Comparison of ENCODE assay signal across 23 cellular contexts in the genomic region with DNA sequence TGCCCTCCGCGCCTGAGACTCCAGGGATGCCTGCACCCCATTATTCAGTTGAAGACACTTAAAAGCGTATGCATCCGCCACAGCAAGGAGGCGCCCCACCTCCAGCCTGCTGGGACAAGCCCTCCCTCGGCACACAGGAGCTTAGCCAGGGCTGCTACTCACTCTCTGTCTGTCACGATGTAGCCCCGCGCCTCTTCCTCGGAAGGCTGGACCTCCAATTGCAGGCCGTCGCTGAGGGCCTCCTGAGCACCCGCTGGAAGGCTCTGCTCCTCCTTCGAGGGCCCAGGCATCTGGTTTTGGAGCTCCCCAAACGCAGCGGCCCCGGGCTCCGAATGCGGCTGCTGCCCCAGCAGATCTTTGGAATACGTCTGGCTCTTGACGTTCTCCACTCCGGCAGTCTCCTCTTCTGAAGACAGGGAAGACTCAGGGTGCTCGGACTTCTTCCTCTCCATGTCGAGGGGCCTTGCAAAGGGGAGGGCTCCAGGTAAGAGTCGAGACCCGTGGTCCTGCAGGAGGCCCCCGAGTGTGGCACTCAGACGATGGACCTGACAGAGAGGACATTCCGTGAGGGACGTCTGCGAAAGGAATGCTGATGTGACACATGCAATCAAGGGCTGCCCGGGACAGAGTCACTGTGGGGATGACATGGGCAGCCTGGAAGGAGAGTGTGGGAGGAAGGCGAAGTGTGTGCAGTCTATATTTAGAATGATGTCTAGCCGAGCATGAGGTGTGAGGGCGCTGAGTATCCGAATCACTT.
"Had no signal": no experiment of that assay in that cellular context is flagged by ENCODE, and none has a peak within 500 bp of the region (broad histone marks: within the 10 kb centered on the region; RNA-seq: fewer than 3 reads in every experiment).

No MANE protein-coding gene starts in this region.

- H3K27me3 ChIP-seq: brain microvascular endothelial cell, cardiac muscle cell had no signal

- H3K27me3 Mint-ChIP-seq: activated CD4-positive, alpha-beta T cell treated with anti-CD3 and anti-CD28 coated beads, Interleukin-2, amount 10 ng/mL, durations not matched to agents 24 days and 14 days; activated CD8-positive, alpha-beta memory T cell treated with anti-CD3 and anti-CD28 coated beads, Interleukin-2, amount 10 ng/mL, durations not matched to agents 7 days and 5 days; activated naive CD8-positive, alpha-beta T cell treated with anti-CD3 and anti-CD28 coated beads for 36 hours; activated T-cell treated with anti-CD3 and anti-CD28 coated beads, Interleukin-2, amount 50 U/mL, for 24 hours had no signal

- H3K27ac Mint-ChIP-seq: activated CD4-positive, alpha-beta T cell treated with anti-CD3 and anti-CD28 coated beads, Interleukin-2, amount 10 ng/mL, durations not matched to agents 24 days and 14 days; activated CD8-positive, alpha-beta memory T cell treated with anti-CD3 and anti-CD28 coated beads, Interleukin-2, amount 10 ng/mL, durations not matched to agents 7 days and 5 days; activated naive CD4-positive, alpha-beta T cell treated with anti-CD3 and anti-CD28 coated beads for 36 hours; activated naive CD8-positive, alpha-beta T cell treated with anti-CD3 and anti-CD28 coated beads for 36 hours; activated T-cell treated with anti-CD3 and anti-CD28 coated beads, Interleukin-2, amount 50 U/mL, for 24 hours; activated T-helper 1 cell treated with anti-CD3 and anti-CD28 coated beads, Interleukin-12 subunit alpha, Interleukin-12 subunit beta, Interleukin-2, Interleukin-4 antibody, amounts not matched to agents 30 ng/mL and 10 ng/mL and 1 ng/mL, durations not matched to agents 14 hours and 24 hours and 36 hours; T-helper 1 cell treated with Interleukin-12 subunit alpha and Interleukin-12 subunit beta and Interleukin-4 antibody, amounts not matched to agents 30 μg/mL and 1 μg/mL, for 36 hours had no signal

- DNase-seq: activated CD4-positive, alpha-beta T cell treated with anti-CD3 and anti-CD28 coated beads, Interleukin-2, amount 10 ng/mL, durations not matched to agents 24 days and 14 days; activated CD4-positive, alpha-beta T cell treated with anti-CD3 and anti-CD28 coated beads, Interleukin-2, amount 50 U/mL, for 48 hours; activated CD4-positive, CD25-positive, alpha-beta regulatory T cell treated with anti-CD3 and anti-CD28 coated beads, Interleukin-2, amount 50 U/mL, for 72 hours; activated CD8-positive, alpha-beta memory T cell treated with anti-CD3 and anti-CD28 coated beads, Interleukin-2, amount 10 ng/mL, durations not matched to agents 7 days and 5 days; activated effector memory CD4-positive, alpha-beta T cell treated with Interleukin-2 at 50 U/mL for 16 hours; activated naive CD4-positive, alpha-beta T cell treated with anti-CD3 and anti-CD28 coated beads for 36 hours; activated naive CD8-positive, alpha-beta T cell treated with anti-CD3 and anti-CD28 coated beads for 36 hours; activated T-cell treated with anti-CD3 and anti-CD28 coated beads, Interleukin-2, amount 50 U/mL, for 24 hours; brain microvascular endothelial cell; Kasumi-1; KBM-7; NCI-H1105 treated with DMSO at 0.1 percent for 48 hours; NCI-H1436 treated with DMSO at 0.1 percent for 48 hours; NCI-H187; NCI-H2081; NCI-H510A treated with DMSO at 0.1 percent for 48 hours; NCI-H69; PC-3; SHP77 treated with DMSO at 0.1 percent for 48 hours had no signal

- H3K4me3 Mint-ChIP-seq: activated CD4-positive, alpha-beta T cell treated with anti-CD3 and anti-CD28 coated beads, Interleukin-2, amount 10 ng/mL, durations not matched to agents 24 days and 14 days; activated CD8-positive, alpha-beta memory T cell treated with anti-CD3 and anti-CD28 coated beads, Interleukin-2, amount 10 ng/mL, durations not matched to agents 7 days and 5 days; activated naive CD4-positive, alpha-beta T cell treated with anti-CD3 and anti-CD28 coated beads for 36 hours; activated naive CD8-positive, alpha-beta T cell treated with anti-CD3 and anti-CD28 coated beads for 36 hours; activated T-cell treated with anti-CD3 and anti-CD28 coated beads, Interleukin-2, amount 50 U/mL, for 24 hours; activated T-helper 1 cell treated with anti-CD3 and anti-CD28 coated beads, Interleukin-12 subunit alpha, Interleukin-12 subunit beta, Interleukin-2, Interleukin-4 antibody, amounts not matched to agents 30 ng/mL and 10 ng/mL and 1 ng/mL, durations not matched to agents 14 hours and 24 hours and 36 hours; T-helper 1 cell treated with Interleukin-12 subunit alpha and Interleukin-12 subunit beta and Interleukin-4 antibody, amounts not matched to agents 30 μg/mL and 1 μg/mL, for 36 hours had no signal

- H3K4me3 ChIP-seq: cardiac muscle cell had no signal

- H3K36me3 Mint-ChIP-seq: activated CD8-positive, alpha-beta memory T cell treated with anti-CD3 and anti-CD28 coated beads, Interleukin-2, amount 10 ng/mL, durations not matched to agents 7 days and 5 days; activated naive CD8-positive, alpha-beta T cell treated with anti-CD3 and anti-CD28 coated beads for 36 hours had no signal

- FAIRE-seq: RCC 7860 had no signal

- H3K9me3 Mint-ChIP-seq: activated CD4-positive, alpha-beta T cell treated with anti-CD3 and anti-CD28 coated beads, Interleukin-2, amount 10 ng/mL, durations not matched to agents 24 days and 14 days; activated naive CD4-positive, alpha-beta T cell treated with anti-CD3 and anti-CD28 coated beads for 36 hours; activated naive CD8-positive, alpha-beta T cell treated with anti-CD3 and anti-CD28 coated beads for 36 hours; activated T-cell treated with anti-CD3 and anti-CD28 coated beads, Interleukin-2, amount 50 U/mL, for 24 hours; T-helper 1 cell treated with Interleukin-12 subunit alpha and Interleukin-12 subunit beta and Interleukin-4 antibody, amounts not matched to agents 30 μg/mL and 1 μg/mL, for 36 hours had no signal

- ATAC-seq: activated CD8-positive, alpha-beta memory T cell treated with anti-CD3 and anti-CD28 coated beads, Interleukin-2, amount 10 ng/mL, durations not matched to agents 7 days and 5 days; PC-3 had no signal

- H3K36me3 ChIP-seq: brain microvascular endothelial cell, cardiac muscle cell had no signal

- H3K27ac ChIP-seq: brain microvascular endothelial cell, cardiac muscle cell had no signal

- H3K4me1 Mint-ChIP-seq: activated CD4-positive, alpha-beta T cell treated with anti-CD3 and anti-CD28 coated beads, Interleukin-2, amount 10 ng/mL, durations not matched to agents 24 days and 14 days; activated CD8-positive, alpha-beta memory T cell treated with anti-CD3 and anti-CD28 coated beads, Interleukin-2, amount 10 ng/mL, durations not matched to agents 7 days and 5 days; activated naive CD8-positive, alpha-beta T cell treated with anti-CD3 and anti-CD28 coated beads for 36 hours had no signal
